ENCODE assay signal across 16 cellular contexts in genomic region chr5:38168029-38168428, GRCh38.
DNase-seq lines count a peak whose midpoint lies in the region; ATAC-seq and TF ChIP-seq lines count a peak whose summit lies in the region.
"Had no signal": no experiment of that assay in that cellular context is flagged by ENCODE, and none has a peak within 500 bp of the region (broad histone marks: within the 10 kb centered on the region; RNA-seq: fewer than 3 reads in every experiment).

No MANE protein-coding gene starts in this region.

- no peak for TF ChIP-seq POLR2A in gastrocnemius medialis (IDR thresholded peaks at IDR 0.05)

- ATAC-seq in GM23338 = peak; percentile 61
- peak; percentile 22 to 30 for ATAC-seq in gastrocnemius medialis
- ATAC-seq in natural killer cell treated with Interleukin-12 subunit alpha and Interleukin-12 subunit beta and Interleukin-15 and Interleukin-18, amount 100 ng/mL, for 72 hours = no peak
- ATAC-seq: GM12878 had no signal

- no peaks in the 10 kb centered on the region for H3F3A ChIP-seq in GM23338 (replicated peaks; ENCODE audit: low read depth)

- no peaks in the 10 kb centered on the region for H3K9me2 ChIP-seq in GM23338 (ENCODE audit: insufficient read depth)
- no peaks in the 10 kb centered on the region for H3K9me2 ChIP-seq in Karpas-422 (replicated peaks; ENCODE audit: insufficient read depth, low read length)

- peaks cover 26% of the 10 kb centered on the region for H3K4me1 Mint-ChIP-seq in GM23338
- no peaks in the 10 kb centered on the region for H3K4me1 Mint-ChIP-seq in natural killer cell treated with Interleukin-12 subunit alpha and Interleukin-12 subunit beta and Interleukin-15 and Interleukin-18, amount 100 ng/mL, for 72 hours (ENCODE audit: low read depth in 2 of 2)
- H3K4me1 Mint-ChIP-seq: B cell had no signal

- no peaks in the 10 kb centered on the region; the same call in 2 of the 3 replicates for H3K9me3 Mint-ChIP-seq in GM23338
- H3K9me3 Mint-ChIP-seq in natural killer cell treated with Interleukin-12 subunit alpha and Interleukin-12 subunit beta and Interleukin-15 and Interleukin-18, amount 100 ng/mL, for 72 hours = peaks cover 4% of the 10 kb centered on the region

- intact Hi-C loops in gastrocnemius medialis (cut with DNase I; ENCODE audit: low total_unique reads) = loop anchor here (5.0 to 10.0 kb wide), 5 partner anchors 299 to 1513 kb away; partner anchors contain the start of gene NIPBL

- no peak overlapping the region for H3K9ac ChIP-seq in Karpas-422 (ENCODE audit: low read length)

- H3K27ac ChIP-seq in GM23338 (ENCODE audit: low read depth) (no peak overlapping the region), VCaP (peak overlapping the region; percentile 77), right atrium auricular region (peak overlapping the region; percentile 61 to 85), gastrocnemius medialis (peak overlapping the region; percentile 84 to 89 (median 87)), Karpas-422 (ENCODE audit: low read length) (no peak overlapping the region)
- H3K27ac ChIP-seq: HL-60 had no signal

- H3K36me3 Mint-ChIP-seq in GM23338 (ENCODE audit: low read depth) = no peaks in the 10 kb centered on the region
- H3K36me3 Mint-ChIP-seq in natural killer cell treated with Interleukin-12 subunit alpha and Interleukin-12 subunit beta and Interleukin-15 and Interleukin-18, amount 100 ng/mL, for 72 hours = no peaks in the 10 kb centered on the region

- TF ChIP-seq CTCF in GM23338 (conservative IDR thresholded peaks at IDR 0.05; ENCODE audit: low read depth in 2 of 2) = no peak
- TF ChIP-seq CTCF in VCaP (conservative IDR thresholded peaks at IDR 0.05) = no peak
- no peak for TF ChIP-seq CTCF in right atrium auricular region (IDR thresholded peaks at IDR 0.05)
- no peak for TF ChIP-seq CTCF in gastrocnemius medialis (IDR thresholded peaks at IDR 0.05 in 4 of 5, conservative IDR thresholded peaks at IDR 0.05 in 1 of 5)

- H4K20me1 ChIP-seq in GM23338 (replicated peaks; ENCODE audit: insufficient read depth) (no peaks in the 10 kb centered on the region), Karpas-422 (ENCODE audit: insufficient read depth, low read depth, low read length) (no peaks in the 10 kb centered on the region)

- in situ Hi-C loops in gastrocnemius medialis (cut with MboI; ENCODE audit: low sequenced_read_pairs in 4 of 4) = no loop called here

- H3K4me3 Mint-ChIP-seq in GM23338 = no peak overlapping the region
- no peak overlapping the region for H3K4me3 Mint-ChIP-seq in natural killer cell treated with Interleukin-12 subunit alpha and Interleukin-12 subunit beta and Interleukin-15 and Interleukin-18, amount 100 ng/mL, for 72 hours
- H3K4me3 Mint-ChIP-seq: B cell; CD4-positive, alpha-beta T cell had no signal

- no peaks in the 10 kb centered on the region for H3K79me2 ChIP-seq in GM23338 (replicated peaks; ENCODE audit: insufficient read depth)
- no peaks in the 10 kb centered on the region for H3K79me2 ChIP-seq in Karpas-422 (ENCODE audit: low read length)

- H2AFZ ChIP-seq in GM23338 = no peak overlapping the region
- no peak overlapping the region for H2AFZ ChIP-seq in Karpas-422 (ENCODE audit: low read length)

- H3K9me3 ChIP-seq in right atrium auricular region (no peaks in the 10 kb centered on the region), gastrocnemius medialis (no peaks in the 10 kb centered on the region), Karpas-422 (ENCODE audit: low read length) (no peaks in the 10 kb centered on the region)

- H3K27me3 Mint-ChIP-seq in GM23338 (ENCODE audit: insufficient read depth, low read depth, poor library complexity) = peaks cover 7% of the 10 kb centered on the region
- H3K27me3 Mint-ChIP-seq in natural killer cell treated with Interleukin-12 subunit alpha and Interleukin-12 subunit beta and Interleukin-15 and Interleukin-18, amount 100 ng/mL, for 72 hours = peaks cover 0 to 4% of the 10 kb centered on the region in 2 donors
- H3K27me3 Mint-ChIP-seq: B cell; CD4-positive, alpha-beta T cell had no signal

- H3K4me2 ChIP-seq in GM23338 (peak overlapping the region; percentile 53), Karpas-422 (ENCODE audit: low read depth, low read length, poor library complexity, severe bottlenecking) (no peak overlapping the region)

- peaks cover 14% of the 10 kb centered on the region; the same call in 1 of the 2 replicates for H3K4me1 ChIP-seq in GM23338 (ENCODE audit: insufficient read depth)
- peaks cover 0 to 11% of the 10 kb centered on the region in 2 donors for H3K4me1 ChIP-seq in right atrium auricular region
- peaks cover 45 to 46% of the 10 kb centered on the region in 2 donors for H3K4me1 ChIP-seq in gastrocnemius medialis
- H3K4me1 ChIP-seq in Karpas-422 (ENCODE audit: low read length) = no peaks in the 10 kb centered on the region

- no peak overlapping the region for H3K27ac Mint-ChIP-seq in GM23338
- no peak overlapping the region for H3K27ac Mint-ChIP-seq in natural killer cell treated with Interleukin-12 subunit alpha and Interleukin-12 subunit beta and Interleukin-15 and Interleukin-18, amount 100 ng/mL, for 72 hours
- H3K27ac Mint-ChIP-seq: B cell; CD4-positive, alpha-beta T cell had no signal

- DNase-seq in GM23338 (ENCODE audit: low spot score) (no peak), right atrium auricular region (ENCODE audit: low spot score) (no peak), gastrocnemius medialis (no peak), Karpas-422 (no peak), inferior parietal cortex (ENCODE audit: extremely low spot score) (no peak)
- no peak for DNase-seq in natural killer cell treated with Interleukin-12 subunit alpha and Interleukin-12 subunit beta and Interleukin-15 and Interleukin-18, amount 100 ng/mL, for 72 hours (ENCODE audit: low spot score)
- DNase-seq: ACHN; C1 segment of cervical spinal cord; CD4-positive, alpha-beta T cell; DMS79; GOT3; HCEC 1CT had no signal

- H3K36me3 ChIP-seq in GM23338 (ENCODE audit: insufficient read depth) (no peaks in the 10 kb centered on the region), right atrium auricular region (no peaks in the 10 kb centered on the region), gastrocnemius medialis (no peaks in the 10 kb centered on the region), Karpas-422 (ENCODE audit: insufficient read depth, low read length) (no peaks in the 10 kb centered on the region)

- no peaks in the 10 kb centered on the region for H3K27me3 ChIP-seq in GM23338 (ENCODE audit: insufficient read depth)
- no peaks in the 10 kb centered on the region for H3K27me3 ChIP-seq in right atrium auricular region
- no peaks in the 10 kb centered on the region for H3K27me3 ChIP-seq in gastrocnemius medialis
- H3K27me3 ChIP-seq in Karpas-422 (ENCODE audit: low read length) = no peaks in the 10 kb centered on the region

- H3K4me3 ChIP-seq in GM23338 (no peak overlapping the region; the same call in 1 of the 2 replicates), right atrium auricular region (no peak overlapping the region), gastrocnemius medialis (peak overlapping the region; percentile 28 to 39 (median 37)), Karpas-422 (ENCODE audit: low read length) (no peak overlapping the region)
- H3K4me3 ChIP-seq: GM12878 had no signal

TF ChIP-seq in GM23338, 12 proteins besides CTCF, POLR2A, EP300 and RAD21 (continues in another document):
- TF ChIP-seq STAT1 (IDR thresholded peaks at IDR 0.05; ENCODE audit: unreplicated experiment) = no peak
- no peak for TF ChIP-seq REST (IDR thresholded peaks at IDR 0.05; ENCODE audit: unreplicated experiment)
- TF ChIP-seq NANOG (IDR thresholded peaks at IDR 0.05; ENCODE audit: borderline replicate concordance) = no peak

Comparison
In these comparisons a context has a peak if more than half of its experiments do, and no peak if none do; other contexts are left out.
1. ATAC-seq: peak in GM23338 (single experiment) and gastrocnemius medialis (2 of 2); none in natural killer cell treated with Interleukin-12 subunit alpha and Interleukin-12 subunit beta and Interleukin-15 and Interleukin-18, amount 100 ng/mL, for 72 hours (0 of 2).
2. H3K27ac ChIP-seq: peak in VCaP (single experiment), right atrium auricular region (2 of 2) and gastrocnemius medialis (4 of 4); none in GM23338 (single experiment) and Karpas-422 (single experiment).
3. H3K4me3 ChIP-seq: peak in gastrocnemius medialis (4 of 4); none in GM23338 (single experiment), right atrium auricular region (0 of 2) and Karpas-422 (single experiment).